1 cellular context compared by ENCODE assay signal in genomic region chr5:102277059-102277621, GRCh38.
TF ChIP-seq lines count a peak whose summit lies in the region.

No MANE protein-coding gene starts in this region.

TF ChIP-seq in GM23338, 12 proteins besides CTCF, POLR2A, EP300 and RAD21 (continued from another document):
- TF ChIP-seq REST (IDR thresholded peaks at IDR 0.05; ENCODE audit: unreplicated experiment) (no peak), ETS1 (IDR thresholded peaks at IDR 0.05) (no peak)
